12 cellular contexts compared by ENCODE assay signal in the genomic region with DNA sequence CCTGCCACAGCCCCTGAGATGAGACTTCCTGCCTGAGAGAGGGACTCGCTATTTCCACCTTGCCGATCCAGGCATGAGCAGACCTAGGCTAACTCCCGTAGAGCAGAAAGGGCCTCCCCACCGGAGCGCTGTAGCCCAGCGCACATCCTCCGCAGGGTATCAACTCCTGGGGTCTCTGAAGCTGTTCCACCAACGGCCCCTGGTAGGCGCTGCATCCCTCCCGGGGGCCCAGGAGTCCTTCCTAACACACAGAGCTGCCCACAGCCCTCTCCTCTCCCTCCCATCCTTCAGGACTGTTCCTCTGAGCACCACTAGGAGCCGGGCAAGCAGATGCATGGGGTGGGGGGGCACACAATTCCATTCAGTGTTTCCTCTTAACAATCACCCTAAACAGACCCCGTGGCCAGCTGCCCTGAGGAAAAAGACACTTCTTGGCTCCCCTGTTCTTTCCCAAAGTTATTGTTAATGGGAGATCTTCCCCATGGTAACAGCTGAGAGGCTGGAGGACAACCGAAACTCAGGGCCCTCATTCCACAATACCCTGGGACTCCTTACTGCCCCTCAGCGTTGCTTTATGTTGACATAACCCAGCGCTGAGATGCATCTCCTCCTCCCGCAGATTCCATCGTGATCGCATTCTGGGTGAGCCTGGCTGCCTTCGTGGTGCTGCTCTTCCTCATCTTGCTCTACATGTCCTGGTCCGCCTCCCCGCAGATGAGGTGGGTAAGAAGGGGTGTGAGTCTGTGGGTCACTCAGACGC. TPM values are rescaled to one million over a fixed set of nuclear protein-coding genes. Genes with fewer than 3 reads are reported as not detected.
DNase-seq lines count a peak whose midpoint lies in the region; ATAC-seq and TF ChIP-seq lines count a peak whose summit lies in the region.
"Had no signal": no experiment of that assay in that cellular context is flagged by ENCODE, and none has a peak within 500 bp of the region (broad histone marks: within the 10 kb centered on the region; RNA-seq: fewer than 3 reads in every experiment).

No MANE protein-coding gene starts in this region.

- 36 to 46% methylated on average over 22 of the region's 22 CpGs for WGBS in tibial nerve, 2 donors
- WGBS in esophagus squamous epithelium, 2 donors, result 74 to 87% methylated on average over 10 to 19 of the region's 22 CpGs

- H3K36me3 ChIP-seq in cardiac muscle cell, result no peaks in the 10 kb centered on the region
- H3K36me3 ChIP-seq in tibial nerve, result peaks cover 0 to 42% (median 0%) of the 10 kb centered on the region in 3 donors
- H3K36me3 ChIP-seq in esophagus squamous epithelium, result peaks cover 0 to 47% (median 4%) of the 10 kb centered on the region in 3 donors
- H3K36me3 ChIP-seq: upper lobe of left lung had no signal

- H3K27me3 ChIP-seq in cardiac muscle cell, result no peaks in the 10 kb centered on the region
- no peaks in the 10 kb centered on the region for H3K27me3 ChIP-seq in tibial nerve
- H3K27me3 ChIP-seq in esophagus squamous epithelium, result no peaks in the 10 kb centered on the region
- H3K27me3 ChIP-seq: ascending aorta, upper lobe of left lung had no signal

- no peak for TF ChIP-seq EP300 in tibial nerve (IDR thresholded peaks at IDR 0.05)

- TF ChIP-seq CTCF in cardiac muscle cell (IDR thresholded peaks at IDR 0.05; ENCODE audit: low read depth, low read length), result peak; percentile 36
- peak; percentile 31 to 65 (median 58) for TF ChIP-seq CTCF in tibial nerve (IDR thresholded peaks at IDR 0.05)
- TF ChIP-seq CTCF in esophagus squamous epithelium (IDR thresholded peaks at IDR 0.05), result peak in 1 of 6 experiments; percentile 7

- intact Hi-C loops in Right ventricle myocardium superior (cut with DNase I) (no loop called here), esophagus squamous epithelium (cut with DNase I) (no loop called here)

- no peaks in the 10 kb centered on the region for H3K4me1 ChIP-seq in cardiac muscle cell (ENCODE audit: low read depth)
- H3K4me1 ChIP-seq in tibial nerve, result peaks cover 0 to 15% (median 0%) of the 10 kb centered on the region in 4 donors
- no peaks in the 10 kb centered on the region for H3K4me1 ChIP-seq in esophagus squamous epithelium
- H3K4me1 ChIP-seq: ascending aorta, upper lobe of left lung had no signal

- ATAC-seq in Right ventricle myocardium superior (ENCODE audit: poor library complexity), result no peak
- ATAC-seq in GM18909 (IDR thresholded peaks at IDR 0.05; ENCODE audit: poor library complexity, unreplicated experiment), result no peak

- no peaks in the 10 kb centered on the region for H3K9me3 ChIP-seq in cardiac muscle cell (ENCODE audit: low read depth)
- H3K9me3 ChIP-seq in tibial nerve, result no peaks in the 10 kb centered on the region
- H3K9me3 ChIP-seq in esophagus squamous epithelium, result no peaks in the 10 kb centered on the region
- H3K9me3 ChIP-seq: ascending aorta, upper lobe of left lung had no signal

- peak; percentile 22 to 43 for DNase-seq in cardiac muscle cell (ENCODE audit: low read depth in 1 of 2, low spot score in 1 of 2)
- DNase-seq in Right ventricle myocardium superior, result no peak
- DNase-seq in islet precursor cell, result peak; percentile 92
- no peak for DNase-seq in tibial nerve (ENCODE audit: low spot score in 2 of 2)
- DNase-seq in esophagus squamous epithelium (lab: John Stamatoyannopoulos, UW), result no peak
- DNase-seq in A172 (ENCODE audit: low spot score), result no peak
- DNase-seq: Kasumi-1, upper lobe of left lung had no signal

- H3K4me3 ChIP-seq in cardiac muscle cell (no peak overlapping the region), tibial nerve (no peak overlapping the region), esophagus squamous epithelium (no peak overlapping the region)
- H3K4me3 ChIP-seq: ascending aorta, upper lobe of left lung had no signal

- TF ChIP-seq POLR2A in tibial nerve (IDR thresholded peaks at IDR 0.05) (no peak), esophagus squamous epithelium (IDR thresholded peaks at IDR 0.05) (no peak)

- H3K27ac ChIP-seq in cardiac muscle cell, result no peak overlapping the region
- peak overlapping the region; percentile 72 for H3K27ac ChIP-seq in cingulate gyrus (ENCODE audit: low read depth, low read length)
- peak overlapping the region; percentile 33 to 83 (median 53) for H3K27ac ChIP-seq in tibial nerve
- no peak overlapping the region for H3K27ac ChIP-seq in esophagus squamous epithelium
- H3K27ac ChIP-seq: ascending aorta, upper lobe of left lung had no signal

RNA-seq across cellular contexts. Expression of a gene that starts 7.5 kb away (rescaled TPM):
- total RNA-seq in cardiac muscle cell (not detected in 2 replicates), Right ventricle myocardium superior (0.56 TPM), tibial nerve (10 to 100 TPM in 1 of 4 donors, 1 to 10 TPM in 3; 1.6 to 14.4 (median 4.8) TPM), esophagus squamous epithelium (under 1 TPM in 1 of 4 donors, not detected in 3; 0.29 TPM)
- not detected in 2 replicates for polyA plus RNA-seq in cardiac muscle cell
- not detected in 2 replicates for total RNA-seq in A172 (2014; rRNA removed; shearing (Covaris generic))
- total RNA-seq: ascending aorta had no signal
- polyA plus RNA-seq: keratinocyte had no signal

RNA-seq across cellular contexts. Expression of a gene that starts 27.4 kb away (rescaled TPM):
- total RNA-seq in cardiac muscle cell (6.8 and 15.1 TPM in 2 replicates), Right ventricle myocardium superior (2.8 TPM), tibial nerve (1 to 10 TPM; 4.0 to 9.3 (median 7.1) TPM), esophagus squamous epithelium (10 to 100 TPM in 2 of 4 donors, 1 to 10 TPM in 2; 4.3 to 13.7 (median 8.9) TPM)
- 17.8 and 27.9 TPM in 2 replicates for polyA plus RNA-seq in cardiac muscle cell
- total RNA-seq in A172 (2014; rRNA removed; shearing (Covaris generic)), result 60.3 and 62.5 TPM in 2 replicates

Comparison
In these comparisons a context has a peak if more than half of its experiments do, and no peak if none do; other contexts are left out.
1. DNase-seq: peak in cardiac muscle cell (2 of 2) and islet precursor cell (single experiment); none in Right ventricle myocardium superior (single experiment), tibial nerve (0 of 2), esophagus squamous epithelium (single experiment) and A172 (single experiment).
2. H3K27ac ChIP-seq: peak in cingulate gyrus (single experiment) and tibial nerve (4 of 4); none in cardiac muscle cell (single experiment) and esophagus squamous epithelium (0 of 4).